ENCODE assay signal across 1 cellular context in genomic region chr7:118214051-118214832, GRCh38.
TF ChIP-seq lines count a peak whose summit lies in the region.

No MANE protein-coding gene starts in this region.

TF ChIP-seq in A549, 52 proteins besides CTCF, POLR2A, EP300 and RAD21 (continued from another document):
- peak; percentile 75 for TF ChIP-seq MAX (IDR thresholded peaks at IDR 0.05)
- TF ChIP-seq EHF (CRISPR knock-in tag; IDR thresholded peaks at IDR 0.05), result no peak
- TF ChIP-seq EHMT2 (IDR thresholded peaks at IDR 0.05; ENCODE audit: low read depth), result no peak
- no peak for TF ChIP-seq RFX5 (IDR thresholded peaks at IDR 0.05)
